ENCODE assay signal across 22 cellular contexts in the genomic region with DNA sequence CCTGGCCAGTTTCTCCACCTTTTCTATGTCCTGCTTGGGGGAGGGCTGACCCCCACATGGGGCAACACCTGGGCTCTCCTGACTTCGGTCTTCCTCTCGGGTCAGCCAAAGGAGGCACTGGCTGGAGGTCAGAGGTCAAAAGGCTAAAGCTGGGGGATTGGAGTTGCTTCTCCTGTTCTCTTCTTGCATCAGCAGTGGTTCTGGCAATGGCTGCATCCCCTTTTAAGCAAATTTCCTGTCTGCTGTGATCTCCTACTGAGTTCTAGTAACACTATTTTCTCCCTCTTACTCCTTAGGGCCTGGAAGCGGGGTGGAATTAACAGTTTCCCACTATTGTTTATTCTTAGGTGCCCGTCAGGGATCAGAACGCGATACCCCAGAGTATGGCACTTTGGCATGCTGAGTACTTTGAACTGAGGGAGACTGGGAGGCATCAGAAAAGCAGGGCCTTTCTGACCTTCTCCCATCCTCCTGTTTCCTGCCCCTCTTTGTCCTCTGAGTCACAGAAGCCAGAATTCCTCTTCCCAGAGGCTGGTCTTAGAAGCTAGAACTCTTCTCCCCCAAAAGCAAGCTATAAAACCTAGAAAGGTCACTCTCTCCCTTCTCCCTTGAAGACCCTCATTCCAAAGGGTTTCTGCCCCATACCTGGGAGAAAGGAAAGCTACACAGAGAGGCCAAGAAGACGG.
DNase-seq lines count a peak whose midpoint lies in the region; ATAC-seq and TF ChIP-seq lines count a peak whose summit lies in the region.
"Had no signal": no experiment of that assay in that cellular context is flagged by ENCODE, and none has a peak within 500 bp of the region (broad histone marks: within the 10 kb centered on the region; RNA-seq: fewer than 3 reads in every experiment).

No MANE protein-coding gene starts in this region.

- POLR2A ChIA-PET in activated CD8-positive, alpha-beta T cell treated with anti-CD3 and anti-CD28 coated beads, Interleukin-2, amount 10 ng/mL, durations not matched to agents 7 days and 5 days (lab: Charles Lee) = no interaction called here

- no peaks in the 10 kb centered on the region for H3K27me3 Mint-ChIP-seq in activated CD8-positive, alpha-beta T cell treated with anti-CD3 and anti-CD28 coated beads, Interleukin-2, amount 10 ng/mL, durations not matched to agents 7 days and 5 days (ENCODE audit: low read depth)
- H3K27me3 Mint-ChIP-seq: stimulated activated naive CD8-positive, alpha-beta T cell treated with anti-CD3 and anti-CD28 coated beads, Interleukin-15, Interleukin-2, amounts not matched to agents 100 ng/mL and 50 ng/mL, for 24 hours had no signal

- DNase-seq in AG08395 (ENCODE audit: low spot score) (peak; percentile 24), HS-5 (ENCODE audit: low read depth) (peak; percentile 8), choroid plexus epithelial cell (ENCODE audit: low read depth) (peak; percentile 43), mesenteric fat pad (ENCODE audit: low spot score) (peak; percentile 74), 8988T (no peak), GOT3 (lab: John Stamatoyannopoulos, UW) (no peak)
- no peak for DNase-seq in activated CD8-positive, alpha-beta T cell treated with anti-CD3 and anti-CD28 coated beads, Interleukin-2, amount 10 ng/mL, durations not matched to agents 7 days and 5 days
- DNase-seq: activated gamma-delta T cell; anterior cingulate cortex; CD8-positive, alpha-beta T cell; DND-41; gastrocnemius medialis; NCI-H524 treated with DMSO at 0.1 percent for 48 hours; retina; uterus had no signal

- CTCF ChIA-PET in activated CD8-positive, alpha-beta T cell treated with anti-CD3 and anti-CD28 coated beads, Interleukin-2, amount 10 ng/mL, durations not matched to agents 7 days and 5 days (lab: Charles Lee) = no interaction called here

- ATAC-seq in activated CD8-positive, alpha-beta T cell treated with anti-CD3 and anti-CD28 coated beads, Interleukin-2, amount 10 ng/mL, durations not matched to agents 7 days and 5 days = no peak
- ATAC-seq in GM21786 (IDR thresholded peaks at IDR 0.05; ENCODE audit: unreplicated experiment) = no peak
- ATAC-seq: activated CD4-positive, CD25-positive, alpha-beta regulatory T cell treated with anti-CD3 and anti-CD28 coated beads, Interleukin-2, amount 50 U/mL, for 24 hours; CD8-positive, alpha-beta T cell; gastrocnemius medialis had no signal

- no peak overlapping the region for H3K27ac Mint-ChIP-seq in activated CD8-positive, alpha-beta T cell treated with anti-CD3 and anti-CD28 coated beads, Interleukin-2, amount 10 ng/mL, durations not matched to agents 7 days and 5 days
- H3K27ac Mint-ChIP-seq: CD8-positive, alpha-beta T cell; stimulated activated naive CD8-positive, alpha-beta T cell treated with anti-CD3 and anti-CD28 coated beads, Interleukin-15, Interleukin-2, amounts not matched to agents 100 ng/mL and 50 ng/mL, for 24 hours; T-helper 2 cell treated with Interferon-gamma antibody and Interleukin-4, amounts not matched to agents 5 μg/mL and 100 μg/mL, for 36 hours had no signal

- H3K36me3 Mint-ChIP-seq in activated CD8-positive, alpha-beta T cell treated with anti-CD3 and anti-CD28 coated beads, Interleukin-2, amount 10 ng/mL, durations not matched to agents 7 days and 5 days (ENCODE audit: low read depth) = no peaks in the 10 kb centered on the region

- no peak overlapping the region for H3K4me3 ChIP-seq in choroid plexus epithelial cell (ENCODE audit: low read depth, low read length)
- H3K4me3 ChIP-seq: gastrocnemius medialis, lung, SJSA1, uterus had no signal

- H3K4me3 Mint-ChIP-seq in activated CD8-positive, alpha-beta T cell treated with anti-CD3 and anti-CD28 coated beads, Interleukin-2, amount 10 ng/mL, durations not matched to agents 7 days and 5 days = no peak overlapping the region
- H3K4me3 Mint-ChIP-seq: CD8-positive, alpha-beta T cell; nephron; stimulated activated naive CD8-positive, alpha-beta T cell treated with anti-CD3 and anti-CD28 coated beads, Interleukin-15, Interleukin-2, amounts not matched to agents 100 ng/mL and 50 ng/mL, for 24 hours; T-helper 2 cell treated with Interferon-gamma antibody and Interleukin-4, amounts not matched to agents 5 μg/mL and 100 μg/mL, for 36 hours had no signal

- no peaks in the 10 kb centered on the region for H3K4me1 Mint-ChIP-seq in activated CD8-positive, alpha-beta T cell treated with anti-CD3 and anti-CD28 coated beads, Interleukin-2, amount 10 ng/mL, durations not matched to agents 7 days and 5 days (ENCODE audit: low read depth)

- no peak for TF ChIP-seq CTCF in choroid plexus epithelial cell (conservative IDR thresholded peaks at IDR 0.05; ENCODE audit: low read depth, low read length)

- H3K9me3 Mint-ChIP-seq in activated CD8-positive, alpha-beta T cell treated with anti-CD3 and anti-CD28 coated beads, Interleukin-2, amount 10 ng/mL, durations not matched to agents 7 days and 5 days (ENCODE audit: insufficient read depth) = no peaks in the 10 kb centered on the region
- H3K9me3 Mint-ChIP-seq: CD8-positive, alpha-beta T cell; nephron; stimulated activated naive CD8-positive, alpha-beta T cell treated with anti-CD3 and anti-CD28 coated beads, Interleukin-15, Interleukin-2, amounts not matched to agents 100 ng/mL and 50 ng/mL, for 24 hours; T-helper 2 cell treated with Interferon-gamma antibody and Interleukin-4, amounts not matched to agents 5 μg/mL and 100 μg/mL, for 36 hours had no signal

Comparison
In these comparisons a context has a peak if more than half of its experiments do, and no peak if none do; other contexts are left out.
1. DNase-seq: peak in AG08395 (single experiment), HS-5 (single experiment), choroid plexus epithelial cell (single experiment) and mesenteric fat pad (single experiment); none in activated CD8-positive, alpha-beta T cell treated with anti-CD3 and anti-CD28 coated beads, Interleukin-2, amount 10 ng/mL, durations not matched to agents 7 days and 5 days (single experiment), 8988T (single experiment) and GOT3 (single experiment).